In the genomic region with DNA sequence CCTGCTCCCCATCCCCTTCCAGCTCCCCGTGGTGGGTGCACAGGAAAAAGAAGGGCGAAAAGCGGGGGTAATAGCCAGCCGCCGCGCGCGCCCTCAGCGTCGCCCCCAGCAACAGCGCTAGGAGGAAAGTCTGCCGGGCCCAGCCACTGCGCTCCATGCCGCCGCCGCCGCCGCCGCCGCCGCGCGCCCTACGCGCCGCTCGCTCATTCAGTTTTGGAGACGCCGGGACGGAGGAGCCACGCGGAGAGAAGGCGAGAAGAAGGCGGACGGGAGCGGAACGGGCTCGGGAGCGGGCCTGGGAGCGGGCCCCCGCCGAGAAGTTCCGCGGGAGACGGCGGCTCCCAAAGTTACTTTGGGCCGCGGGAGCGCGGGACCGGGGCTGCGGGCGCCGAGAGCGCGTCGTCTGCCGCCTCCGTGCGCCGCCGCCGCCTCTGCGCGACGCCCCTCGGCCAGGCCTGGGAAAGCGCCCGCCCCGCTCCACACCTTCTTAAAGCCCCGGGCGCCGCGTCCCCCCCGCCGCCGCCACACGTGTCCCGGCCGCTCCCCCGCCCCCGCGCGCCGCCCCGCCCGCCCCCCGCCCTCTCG, we compare ENCODE assay signal across 8 cellular contexts. TPM values are rescaled to one million over a fixed set of nuclear protein-coding genes. Genes with fewer than 3 reads are reported as not detected.
A peak's percentile ranks its signal among the peaks of the same experiment; 100 is the strongest.
DNase-seq lines count a peak whose midpoint lies in the region; ATAC-seq and TF ChIP-seq lines count a peak whose summit lies in the region.

Gene RELN (minus strand): TSS at position 459 of the 585 bp plus-strand sequence. CDS start 302 bp downstream, at position 157.

- H3K4me1 ChIP-seq in heart right ventricle = peaks cover 0 to 15% (median 6%) of the 10 kb centered on the region in 9 donors
- no peaks in the 10 kb centered on the region for H3K4me1 ChIP-seq in endocrine pancreas (ENCODE audit: control insufficient read depth, insufficient read depth, low read length)
- no peaks in the 10 kb centered on the region for H3K4me1 ChIP-seq in naive thymus-derived CD4-positive, alpha-beta T cell (ENCODE audit: control insufficient read depth in 2 of 2, insufficient read depth in 2 of 2, low read length in 2 of 2)

- CTCF ChIA-PET in naive thymus-derived CD4-positive, alpha-beta T cell (lab: Charles Lee) = no interaction called here

- TF ChIP-seq CTCF in heart right ventricle (IDR thresholded peaks at IDR 0.05) = no peak

- H3K9ac ChIP-seq in endocrine pancreas (ENCODE audit: control insufficient read depth, insufficient read depth, low read length) = no peak within 1 kb of the TSS

- H3K4me3 ChIP-seq in heart right ventricle (peak within 1 kb of the TSS; percentile 1 to 50 (median 47)), endocrine pancreas (ENCODE audit: control insufficient read depth, insufficient read depth, low read length) (peak within 1 kb of the TSS; percentile 49)
- no peak within 1 kb of the TSS for H3K4me3 ChIP-seq in naive thymus-derived CD4-positive, alpha-beta T cell (ENCODE audit: low read length)

- no peaks in the 10 kb centered on the region for H3K36me3 ChIP-seq in heart right ventricle
- no peaks in the 10 kb centered on the region for H3K36me3 ChIP-seq in endocrine pancreas (ENCODE audit: control insufficient read depth, insufficient read depth, low read length)
- no peaks in the 10 kb centered on the region for H3K36me3 ChIP-seq in naive thymus-derived CD4-positive, alpha-beta T cell (ENCODE audit: control insufficient read depth in 2 of 3, insufficient read depth in 3 of 3, low read length in 3 of 3)

- no peak within 1 kb of the TSS for H3K27ac ChIP-seq in heart right ventricle
- H3K27ac ChIP-seq in naive thymus-derived CD4-positive, alpha-beta T cell (ENCODE audit: low read depth, low read length) = no peak within 1 kb of the TSS

- ATAC-seq in heart right ventricle (peak in 2 of 8 donors; percentile 29 to 31), Right ventricle myocardium inferior (no peak), GM18861 (IDR thresholded peaks at IDR 0.05; ENCODE audit: unreplicated experiment) (no peak)
- ATAC-seq in naive thymus-derived CD4-positive, alpha-beta T cell = no peak

- H3K9me3 ChIP-seq in heart right ventricle = no peaks in the 10 kb centered on the region
- no peaks in the 10 kb centered on the region for H3K9me3 ChIP-seq in endocrine pancreas (ENCODE audit: control insufficient read depth, low read length)
- no peaks in the 10 kb centered on the region for H3K9me3 ChIP-seq in naive thymus-derived CD4-positive, alpha-beta T cell (ENCODE audit: control insufficient read depth in 2 of 3, low read length in 3 of 3)

- peaks cover 3 to 19% (median 13%) of the 10 kb centered on the region in 7 donors for H3K4me1 Mint-ChIP-seq in naive thymus-derived CD4-positive, alpha-beta T cell

- peaks cover 0 to 87% (median 68%) of the 10 kb centered on the region in 7 donors for H3K27me3 ChIP-seq in heart right ventricle
- peaks cover 3% of the 10 kb centered on the region for H3K27me3 ChIP-seq in endocrine pancreas (ENCODE audit: control insufficient read depth, insufficient read depth, low read length)
- H3K27me3 ChIP-seq in naive thymus-derived CD4-positive, alpha-beta T cell (ENCODE audit: control insufficient read depth in 2 of 2, insufficient read depth in 2 of 2, low read length in 2 of 2) = peaks cover 0 to 2% of the 10 kb centered on the region in 2 donors

- H3K27ac Mint-ChIP-seq in naive thymus-derived CD4-positive, alpha-beta T cell = no peak within 1 kb of the TSS

- WGBS in heart right ventricle, 2 donors = 0 to 1% methylated on average over 55 to 89 of the region's 89 CpGs

- POLR2A ChIA-PET in naive thymus-derived CD4-positive, alpha-beta T cell (lab: Charles Lee) = no interaction called here

- peak within 1 kb of the TSS; percentile 41 to 84 (median 72) for H3K4me3 Mint-ChIP-seq in naive thymus-derived CD4-positive, alpha-beta T cell

- in situ Hi-C loops in KBM-7 (cut with MboI; ENCODE audit: low pct_unique_long_range_greater_than_20kb, low sequenced_read_pairs) = no loop called here

- intact Hi-C loops in heart right ventricle (cut with DNase I) (no loop called here), Right ventricle myocardium inferior (cut with DNase I) (no loop called here)
- intact Hi-C loops in naive thymus-derived CD4-positive, alpha-beta T cell (cut with micrococcal nuclease) = no loop called here

- H3K36me3 Mint-ChIP-seq in naive thymus-derived CD4-positive, alpha-beta T cell = peaks cover 0 to 4% (median 0%) of the 10 kb centered on the region in 5 donors

- DNase-seq in heart right ventricle = no peak
- no peak for DNase-seq in Right ventricle myocardium inferior (ENCODE audit: missing footprints)
- peak; percentile 31 for DNase-seq in NCI-H774 (lab: John Stamatoyannopoulos, UW)
- DNase-seq in naive thymus-derived CD4-positive, alpha-beta T cell = peak in 1 of 9 donors; percentile 2
- DNase-seq in Kasumi-1 (lab: John Stamatoyannopoulos, UW) = no peak
- no peak for DNase-seq in KBM-7

- H3K9me3 Mint-ChIP-seq in naive thymus-derived CD4-positive, alpha-beta T cell = peaks cover 0 to 2% (median 0%) of the 10 kb centered on the region in 11 donors

- H3K27me3 Mint-ChIP-seq in naive thymus-derived CD4-positive, alpha-beta T cell = peaks cover 46 to 63% (median 57%) of the 10 kb centered on the region in 5 donors

RNA-seq across cellular contexts. Expression of gene RELN, which starts in this region (rescaled TPM):
- 1 to 10 TPM in 3 of 10 donors, under 1 TPM in 7; 0.22 to 1.9 (median 0.77) TPM for total RNA-seq in heart right ventricle
- polyA plus RNA-seq in heart right ventricle = 1 to 10 TPM in 1 of 2 donors, under 1 TPM in 1; 0.95 to 1.0 TPM
- 0.62 TPM for total RNA-seq in Right ventricle myocardium inferior
- not detected for total RNA-seq in naive thymus-derived CD4-positive, alpha-beta T cell
- polyA plus RNA-seq in naive thymus-derived CD4-positive, alpha-beta T cell = not detected
